In the genomic region with DNA sequence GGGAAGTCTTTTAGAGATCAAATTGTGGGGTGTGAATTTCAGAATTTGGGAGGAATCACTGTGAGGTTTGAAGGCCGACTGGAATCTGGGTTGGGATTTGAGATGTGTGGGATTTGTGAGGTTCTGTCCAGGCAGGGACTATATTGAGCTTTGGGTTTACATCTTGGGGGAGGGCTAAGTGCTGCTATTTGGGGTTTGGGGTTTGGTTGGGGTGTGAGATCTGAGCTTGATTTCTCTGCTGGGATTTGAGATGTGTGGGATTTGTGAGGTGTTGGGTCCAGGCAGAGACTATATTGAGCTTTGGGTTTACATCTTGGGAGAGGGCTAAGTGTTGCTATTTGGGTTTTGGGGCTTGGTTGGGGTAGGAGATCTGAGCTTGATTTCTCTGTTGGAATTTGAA, we compare ENCODE assay signal across 9 cellular contexts. TPM values are rescaled to one million over a fixed set of nuclear protein-coding genes. Genes with fewer than 3 reads are reported as not detected.
A peak's percentile ranks its signal among the peaks of the same experiment; 100 is the strongest.
DNase-seq lines count a peak whose midpoint lies in the region; ATAC-seq and TF ChIP-seq lines count a peak whose summit lies in the region.
"Had no signal": no experiment of that assay in that cellular context is flagged by ENCODE, and none has a peak within 500 bp of the region (broad histone marks: within the 10 kb centered on the region; RNA-seq: fewer than 3 reads in every experiment).

No MANE protein-coding gene starts in this region.

- H3K36me3 Mint-ChIP-seq in chondrocyte (ENCODE audit: low read depth) (peaks cover 9% of the 10 kb centered on the region), natural killer cell (peaks cover 4% of the 10 kb centered on the region)

- TF ChIP-seq CTCF in AG10803 (conservative IDR thresholded peaks at IDR 0.05; ENCODE audit: low read length) = no peak
- no peak for TF ChIP-seq CTCF in chondrocyte (IDR thresholded peaks at IDR 0.05)
- TF ChIP-seq CTCF in natural killer cell (IDR thresholded peaks at IDR 0.05) = no peak

- H3K4me1 Mint-ChIP-seq in chondrocyte (ENCODE audit: low read depth) = peaks cover 56% of the 10 kb centered on the region
- peaks cover 26 to 48% of the 10 kb centered on the region in 2 donors for H3K4me1 Mint-ChIP-seq in natural killer cell

- ATAC-seq in natural killer cell (no peak), HG03159 (IDR thresholded peaks at IDR 0.05; ENCODE audit: unreplicated experiment) (no peak)

- no peaks in the 10 kb centered on the region for H3K27me3 Mint-ChIP-seq in chondrocyte (ENCODE audit: low read depth)
- H3K27me3 Mint-ChIP-seq in natural killer cell (ENCODE audit: low read depth in 2 of 2) = peaks cover 7 to 17% of the 10 kb centered on the region in 2 donors

- peak overlapping the region; percentile 99 for H3K27ac Mint-ChIP-seq in chondrocyte (ENCODE audit: unreplicated experiment)
- peak overlapping the region; percentile 84 to 90 for H3K27ac Mint-ChIP-seq in natural killer cell

- H3K4me3 ChIP-seq in AG10803 (ENCODE audit: low read length) = peak overlapping the region; percentile 89
- H3K4me3 ChIP-seq in Jurkat, Clone E6-1 (ENCODE audit: low read length) = peak overlapping the region; percentile 78

- H3K4me3 Mint-ChIP-seq in chondrocyte (ENCODE audit: unreplicated experiment) (peak overlapping the region; percentile 88), natural killer cell (peak overlapping the region; percentile 94)

- H3K9me3 Mint-ChIP-seq in chondrocyte (ENCODE audit: low read depth) (no peaks in the 10 kb centered on the region), natural killer cell (no peaks in the 10 kb centered on the region)

- intact Hi-C loops in natural killer cell (cut with micrococcal nuclease) = loop anchor here (5.0 kb wide), 1 partner anchor 33 kb away; no protein-coding TSS in a partner anchor

- DNase-seq in AG10803 (ENCODE audit: low read depth) (no peak), chondrocyte (ENCODE audit: low spot score) (no peak), natural killer cell (no peak), NCI-H1092 (lab: John Stamatoyannopoulos, UW) (no peak), NCI-H128 (lab: John Stamatoyannopoulos, UW; ENCODE audit: unreplicated experiment) (no peak), cerebellum (ENCODE audit: low spot score) (no peak)
- DNase-seq in Jurkat, Clone E6-1 (ENCODE audit: low read depth, low spot score) = no peak

RNA-seq across cellular contexts. Expression of a gene that starts 0.9 kb away (rescaled TPM):
- 46.3 TPM for polyA plus RNA-seq in Jurkat, Clone E6-1 (2012; ENCODE audit: insufficient read depth, insufficient read length)
- total RNA-seq in chondrocyte = 60.9 to 72.4 TPM (median 62.1 TPM) in 3 replicates
- 10 to 100 TPM; 27.6 to 36.3 (median 33.8) TPM for total RNA-seq in natural killer cell
- total RNA-seq in cerebellum = 6.8 TPM

RNA-seq across cellular contexts. Expression of a gene that starts 14.7 kb away (rescaled TPM):
- not detected for polyA plus RNA-seq in Jurkat, Clone E6-1 (2012; ENCODE audit: insufficient read depth, insufficient read length)
- 0.15 TPM in 2 of 3 replicates, not detected in the other for total RNA-seq in chondrocyte
- under 1 TPM in 2 of 3 donors, not detected in 1; 0.12 to 0.20 TPM for total RNA-seq in natural killer cell
- total RNA-seq in cerebellum = 1.7 TPM
- total RNA-seq: RPMI7951 had no signal

RNA-seq across cellular contexts. Expression of a gene that starts 44.1 kb away (rescaled TPM):
- polyA plus RNA-seq in Jurkat, Clone E6-1 (2012; ENCODE audit: insufficient read depth, insufficient read length) = 11.0 TPM
- total RNA-seq in chondrocyte (273 to 276 TPM (median 273 TPM) in 3 replicates), natural killer cell (10 to 100 TPM in 2 of 3 donors, 1 to 10 TPM in 1; 9.6 to 19.2 (median 12.7) TPM), cerebellum (21.4 TPM)

RNA-seq across cellular contexts. Expression of a gene that starts 44.3 kb away (rescaled TPM):
- polyA plus RNA-seq in Jurkat, Clone E6-1 (2012; ENCODE audit: insufficient read depth, insufficient read length) = 0.65 TPM
- total RNA-seq in chondrocyte (3.6 to 6.1 TPM (median 4.8 TPM) in 3 replicates), natural killer cell (1 to 10 TPM; 1.7 to 2.3 (median 1.8) TPM), cerebellum (13.0 TPM)

Comparison
In these comparisons a context has a peak if more than half of its experiments do, and no peak if none do; other contexts are left out.
1. RNA of a gene that starts 44.1 kb away (total RNA-seq): 273 to 276 TPM in chondrocyte; 21.4 TPM in cerebellum (single experiment) and 9.6 to 19.2 TPM in natural killer cell; every median in the first group is over 10 times any median in the second.